16 cellular contexts compared by ENCODE assay signal in the genomic region with DNA sequence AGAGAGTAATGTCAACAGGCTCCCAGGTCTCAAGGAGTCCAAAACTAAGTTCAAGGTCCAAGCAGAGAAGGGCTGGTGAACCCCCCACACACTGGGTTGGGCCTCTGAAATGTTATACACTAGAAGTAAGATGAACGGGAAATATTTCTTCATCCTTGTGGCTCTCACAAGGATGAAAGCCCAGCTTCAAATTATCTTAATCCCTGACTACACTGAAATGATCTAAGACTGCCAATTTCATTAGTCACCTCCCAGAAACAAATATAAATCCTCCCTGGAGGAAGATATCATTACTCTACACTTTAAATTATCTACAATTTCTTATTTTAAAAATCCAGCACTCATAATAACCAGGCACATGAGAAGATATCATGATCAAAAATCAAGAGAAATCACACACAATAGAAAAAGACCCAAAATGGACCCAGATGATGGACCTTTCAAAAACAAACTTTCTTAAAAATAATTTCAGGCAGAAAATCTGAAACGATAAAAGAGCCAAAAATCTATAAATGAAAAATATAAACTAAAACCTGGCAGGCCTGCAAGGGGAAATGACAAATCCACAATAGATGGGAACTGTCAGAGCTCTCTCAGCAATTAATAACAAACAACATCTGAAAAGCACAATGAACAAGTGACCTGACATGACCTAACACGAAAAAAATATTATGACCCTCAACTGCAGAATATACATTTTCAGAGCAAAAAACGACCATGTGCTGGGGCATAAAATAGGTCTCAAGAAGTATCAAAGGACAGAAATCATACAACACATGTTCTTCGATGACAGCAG.
"Had no signal": no experiment of that assay in that cellular context is flagged by ENCODE, and none has a peak within 500 bp of the region (broad histone marks: within the 10 kb centered on the region; RNA-seq: fewer than 3 reads in every experiment).

No MANE protein-coding gene starts in this region.

- DNase-seq: activated CD4-positive, alpha-beta T cell treated with anti-CD3 and anti-CD28 coated beads, Interleukin-2, amount 50 U/mL, for 1 hour; activated naive CD4-positive, alpha-beta T cell treated with anti-CD3 and anti-CD28 coated beads, Interleukin-2, amount 50 U/mL, for 16 hours; activated T-cell treated with anti-CD3 and anti-CD28 coated beads for 4 hours; adrenal gland; nucleus accumbens; stimulated activated CD4-positive, alpha-beta T cell treated with anti-CD3 and anti-CD28 coated beads, Interleukin-2, amount 100 ng/mL, for 24 hours; stimulated activated naive CD4-positive, alpha-beta T cell treated with Interleukin-2 at 50 U/mL for 16 hours; T-helper 2 cell had no signal

- H3K36me3 ChIP-seq: adrenal gland, suprapubic skin had no signal

- H3K4me1 Mint-ChIP-seq: brain had no signal

- H3K4me3 ChIP-seq: adrenal gland, suprapubic skin had no signal

- H3K27ac Mint-ChIP-seq: activated T-helper 2 cell treated with anti-CD3 and anti-CD28 coated beads, Interferon-gamma antibody, Interleukin-2, Interleukin-4, amounts not matched to agents 10 μg/mL and 5 μg/mL and 100 μg/mL, durations not matched to agents 14 hours and 24 hours and 36 hours; brain; natural killer cell treated with Interleukin-12 subunit alpha and Interleukin-12 subunit beta and Interleukin-15 and Interleukin-18, amount 100 ng/mL, for 72 hours; progenitor cell of endocrine pancreas; type B pancreatic cell had no signal

- FAIRE-seq: TTC549 had no signal

- H3K9me3 Mint-ChIP-seq: activated T-helper 2 cell treated with anti-CD3 and anti-CD28 coated beads, Interferon-gamma antibody, Interleukin-2, Interleukin-4, amounts not matched to agents 10 μg/mL and 5 μg/mL and 100 μg/mL, durations not matched to agents 14 hours and 24 hours and 36 hours; natural killer cell treated with Interleukin-12 subunit alpha and Interleukin-12 subunit beta and Interleukin-15 and Interleukin-18, amount 100 ng/mL, for 72 hours; type B pancreatic cell had no signal

- H3K4me3 Mint-ChIP-seq: brain; natural killer cell treated with Interleukin-12 subunit alpha and Interleukin-12 subunit beta and Interleukin-15 and Interleukin-18, amount 100 ng/mL, for 72 hours; type B pancreatic cell had no signal

- H3K27me3 ChIP-seq: adrenal gland, suprapubic skin had no signal

- ATAC-seq: natural killer cell treated with Interleukin-12 subunit alpha and Interleukin-12 subunit beta and Interleukin-15 and Interleukin-18, amount 100 ng/mL, for 72 hours; sciatic nerve had no signal
